Comparison of ENCODE assay signal across 8 cellular contexts in genomic region chr19:58543826-58544590, GRCh38. TPM values are rescaled to one million over a fixed set of nuclear protein-coding genes. Genes with fewer than 3 reads are reported as not detected.
DNase-seq lines count a peak whose midpoint lies in the region; ATAC-seq, FAIRE-seq and TF ChIP-seq lines count a peak whose summit lies in the region.

TRIM28 (plus strand) TSS chr19:58544064; CDS start chr19:58544758, 694 bp downstream.

- FAIRE-seq in A204.1 (lab: Jason Lieb, UNC): peak; percentile 98

- TF ChIP-seq POLR2A in GM19099 (IDR thresholded peaks at IDR 0.05; ENCODE audit: extremely low read depth, insufficient read length, low read depth) (peak; percentile 99), lower leg skin (IDR thresholded peaks at IDR 0.05) (peak in 1 of 2 donors; percentile 99)

- ATAC-seq in HG03439 (IDR thresholded peaks at IDR 0.05; ENCODE audit: unreplicated experiment): peak; percentile 81

- intact Hi-C loops in lower leg skin (cut with DNase I; ENCODE audit: low total_unique reads): no loop called here

- H3K4me3 ChIP-seq in lower leg skin (ENCODE audit: low read depth, poor library complexity, severe bottlenecking): peak within 1 kb of the TSS; percentile 75

- DNase-seq in activated CD4-positive, CD25-positive, alpha-beta regulatory T cell treated with anti-CD3 and anti-CD28 coated beads, Interleukin-2, amount 50 U/mL, for 72 hours: peak; percentile 100
- peak; percentile 99 for DNase-seq in dedifferentiated amniotic fluid mesenchymal stem cell (ENCODE audit: extremely low spot score)
- DNase-seq in lower leg skin (ENCODE audit: low spot score in 2 of 2): peak; percentile 98 to 100
- DNase-seq in stimulated activated CD4-positive, alpha-beta T cell treated with anti-CD3 and anti-CD28 coated beads, TNF-alpha, amount 100 ng/mL, for 24 hours (ENCODE audit: low read depth in 3 of 3): peak; percentile 100
- no peak for DNase-seq in NCI-H446 (lab: John Stamatoyannopoulos, UW)

- no peak for TF ChIP-seq CTCF in lower leg skin (IDR thresholded peaks at IDR 0.05)

- WGBS in lower leg skin, 2 donors: 0 to 1% methylated on average over 39 to 56 of the region's 73 CpGs

RNA-seq across cellular contexts. Expression of gene TRIM28, which starts in this region (rescaled TPM):
- 100 to 1,000 TPM; 225 to 412 (median 265) TPM for total RNA-seq in lower leg skin

Comparison
In these comparisons a context has a peak if more than half of its experiments do, and no peak if none do; other contexts are left out.
1. DNase-seq: peak in activated CD4-positive, CD25-positive, alpha-beta regulatory T cell treated with anti-CD3 and anti-CD28 coated beads, Interleukin-2, amount 50 U/mL, for 72 hours (single experiment), dedifferentiated amniotic fluid mesenchymal stem cell (single experiment), lower leg skin (2 of 2) and stimulated activated CD4-positive, alpha-beta T cell treated with anti-CD3 and anti-CD28 coated beads, TNF-alpha, amount 100 ng/mL, for 24 hours (3 of 3); none in NCI-H446 (0 of 2).